28 cellular contexts compared by ENCODE assay signal in genomic region chr2:10771786-10772185, GRCh38. TPM values are rescaled to one million over a fixed set of nuclear protein-coding genes. Genes with fewer than 3 reads are reported as not detected.
DNase-seq lines count a peak whose midpoint lies in the region; ATAC-seq, FAIRE-seq and TF ChIP-seq lines count a peak whose summit lies in the region.
"Had no signal": no experiment of that assay in that cellular context is flagged by ENCODE, and none has a peak within 500 bp of the region (broad histone marks: within the 10 kb centered on the region; RNA-seq: fewer than 3 reads in every experiment).

No MANE protein-coding gene starts in this region.

- H3K27ac Mint-ChIP-seq in astrocyte (ENCODE audit: unreplicated experiment): peak overlapping the region; percentile 47
- H3K27ac Mint-ChIP-seq in stimulated activated naive B cell treated with anti-CD40 and anti-IgM and Interleukin-4, amounts not matched to agents 10 μg/mL and 1 μg/mL and 100 μg/mL, for 72 hours: peak overlapping the region; percentile 42
- H3K27ac Mint-ChIP-seq: B cell; CD4-positive, CD25-positive, alpha-beta regulatory T cell; CD8-positive, alpha-beta memory T cell; HFFc6 had no signal

- peak overlapping the region; percentile 18 for H2BK5ac ChIP-seq in neuronal stem cell (ENCODE audit: low read length)

- intact Hi-C loops in thyroid gland (cut with DNase I): no loop called here

- H3K9ac ChIP-seq in astrocyte (ENCODE audit: low read length) (no peak overlapping the region), neuronal stem cell (ENCODE audit: low read depth, low read length, poor library complexity) (peak overlapping the region; percentile 27)
- H3K9ac ChIP-seq: GM23248 had no signal

- no peak overlapping the region for H3K18ac ChIP-seq in neuronal stem cell (ENCODE audit: low read length)

- no peak overlapping the region for H3K4me2 ChIP-seq in astrocyte (ENCODE audit: low read length)
- H3K4me2 ChIP-seq in neuronal stem cell (ENCODE audit: insufficient read depth, low read length, poor library complexity, severe bottlenecking): no peak overlapping the region

- WGBS in neuronal stem cell (ENCODE audit: extremely low coverage in 2 of 2, insufficient read length in 2 of 2, insufficient replicate concordance in 1 of 2), 2 donors: no CpG with 5 or more reads among the region's 13 CpGs
- WGBS in thyroid gland, 2 donors: 83 to 90% methylated on average over 12 to 13 of the region's 13 CpGs

- H2AFZ ChIP-seq in astrocyte (ENCODE audit: low read depth, low read length): no peak overlapping the region
- H2AFZ ChIP-seq in neuronal stem cell (ENCODE audit: low read length): no peak overlapping the region
- H2AFZ ChIP-seq: GM23248 had no signal

- H3K9me3 ChIP-seq in astrocyte (ENCODE audit: insufficient read depth, low read depth, low read length) (no peaks in the 10 kb centered on the region), neuronal stem cell (replicated peaks in 1 of 2; ENCODE audit: control insufficient read depth in 2 of 2, insufficient read depth in 1 of 2, low read depth in 1 of 2, low read length in 2 of 2) (no peaks in the 10 kb centered on the region), thyroid gland (no peaks in the 10 kb centered on the region)

- DNase-seq in activated effector memory CD4-positive, alpha-beta T cell treated with anti-CD3 and anti-CD28 coated beads, Interleukin-2, amount 50 U/mL, for 16 hours: peak; percentile 33
- no peak for DNase-seq in activated effector memory CD4-positive, alpha-beta T cell treated with Interleukin-2 at 50 U/mL for 16 hours
- DNase-seq in astrocyte (ENCODE audit: low read depth) (no peak), neuronal stem cell (ENCODE audit: low spot score) (no peak), GM03348 (ENCODE audit: low spot score) (no peak), thyroid gland (no peak)
- no peak for DNase-seq in stimulated activated naive B cell treated with anti-CD40 and anti-IgM and Interleukin-4, amounts not matched to agents 10 μg/mL and 1 μg/mL and 100 μg/mL, for 72 hours
- DNase-seq: 8988T; C1 segment of cervical spinal cord; CD4-positive, CD25-positive, alpha-beta regulatory T cell; CD8-positive, alpha-beta memory T cell; COR-L47; DMS 273 treated with DMSO at 0.1 percent for 48 hours; DMS53; DND-41; EL; GM23248; HCEC 1CT; HFFc6; IMR-90 had no signal

- H3K27me3 Mint-ChIP-seq in astrocyte (ENCODE audit: low read depth, unreplicated experiment): peaks cover 12% of the 10 kb centered on the region
- no peaks in the 10 kb centered on the region for H3K27me3 Mint-ChIP-seq in stimulated activated naive B cell treated with anti-CD40 and anti-IgM and Interleukin-4, amounts not matched to agents 10 μg/mL and 1 μg/mL and 100 μg/mL, for 72 hours
- H3K27me3 Mint-ChIP-seq: B cell; CD4-positive, CD25-positive, alpha-beta regulatory T cell; CD8-positive, alpha-beta memory T cell had no signal

- no peak overlapping the region for H4K91ac ChIP-seq in neuronal stem cell (ENCODE audit: low read depth, low read length, poor library complexity)

- no peak for TF ChIP-seq POLR2A in thyroid gland (IDR thresholded peaks at IDR 0.05)

- H3K79me1 ChIP-seq in neuronal stem cell (ENCODE audit: low read depth, low read length): peaks cover 3% of the 10 kb centered on the region

- H2BK12ac ChIP-seq in neuronal stem cell (ENCODE audit: low read length): no peak overlapping the region

- H3K9me3 Mint-ChIP-seq in astrocyte (ENCODE audit: unreplicated experiment): no peaks in the 10 kb centered on the region
- no peaks in the 10 kb centered on the region for H3K9me3 Mint-ChIP-seq in stimulated activated naive B cell treated with anti-CD40 and anti-IgM and Interleukin-4, amounts not matched to agents 10 μg/mL and 1 μg/mL and 100 μg/mL, for 72 hours
- H3K9me3 Mint-ChIP-seq: CD4-positive, CD25-positive, alpha-beta regulatory T cell; CD8-positive, alpha-beta memory T cell; HFFc6 had no signal

- H3K4me3 ChIP-seq in astrocyte (ENCODE audit: insufficient read depth, low read depth, low read length): no peak overlapping the region
- no peak overlapping the region for H3K4me3 ChIP-seq in neuronal stem cell (ENCODE audit: low read length in 2 of 2)
- H3K4me3 ChIP-seq in thyroid gland (replicated peaks in 1 of 3): no peak overlapping the region
- H3K4me3 ChIP-seq: GM23248 had no signal

- peak overlapping the region; percentile 25 for H3K23ac ChIP-seq in neuronal stem cell (ENCODE audit: low read depth, low read length, poor library complexity)

- no peak overlapping the region for H3K14ac ChIP-seq in neuronal stem cell (ENCODE audit: low read length)

- peaks cover 2% of the 10 kb centered on the region for H3K4me1 Mint-ChIP-seq in astrocyte (ENCODE audit: low read depth, unreplicated experiment)
- peaks cover 0 to 3% of the 10 kb centered on the region in 2 donors for H3K4me1 Mint-ChIP-seq in stimulated activated naive B cell treated with anti-CD40 and anti-IgM and Interleukin-4, amounts not matched to agents 10 μg/mL and 1 μg/mL and 100 μg/mL, for 72 hours
- H3K4me1 Mint-ChIP-seq: B cell; CD4-positive, CD25-positive, alpha-beta regulatory T cell; CD8-positive, alpha-beta memory T cell had no signal

- no peaks in the 10 kb centered on the region for H3K36me3 ChIP-seq in astrocyte (ENCODE audit: insufficient read depth, low read length)
- no peaks in the 10 kb centered on the region for H3K36me3 ChIP-seq in neuronal stem cell (replicated peaks in 1 of 2; ENCODE audit: control insufficient read depth in 2 of 2, insufficient read depth in 2 of 2, low read length in 2 of 2)
- H3K36me3 ChIP-seq in thyroid gland: no peaks in the 10 kb centered on the region

- H3K4me3 Mint-ChIP-seq in astrocyte (ENCODE audit: unreplicated experiment): no peak overlapping the region
- H3K4me3 Mint-ChIP-seq in stimulated activated naive B cell treated with anti-CD40 and anti-IgM and Interleukin-4, amounts not matched to agents 10 μg/mL and 1 μg/mL and 100 μg/mL, for 72 hours: no peak overlapping the region
- H3K4me3 Mint-ChIP-seq: B cell; CD4-positive, CD25-positive, alpha-beta regulatory T cell; CD8-positive, alpha-beta memory T cell; HFFc6 had no signal

- peaks cover 3% of the 10 kb centered on the region for H4K20me1 ChIP-seq in astrocyte (ENCODE audit: insufficient read depth, low read length)

- H2BK15ac ChIP-seq in neuronal stem cell (ENCODE audit: low read length): no peak overlapping the region

- ATAC-seq in stimulated activated naive B cell treated with anti-CD40 and anti-IgM and Interleukin-4, amounts not matched to agents 10 μg/mL and 1 μg/mL and 100 μg/mL, for 72 hours (replicated peaks): no peak
- no peak for ATAC-seq in HG03280 (IDR thresholded peaks at IDR 0.05; ENCODE audit: unreplicated experiment)

- no peaks in the 10 kb centered on the region for H3K27me3 ChIP-seq in astrocyte (ENCODE audit: insufficient read depth, low read length)
- peaks cover 0 to 2% (median 0%) of the 10 kb centered on the region in 3 experiments for H3K27me3 ChIP-seq in neuronal stem cell (ENCODE audit: control insufficient read depth in 3 of 3, insufficient read depth in 3 of 3, low read depth in 1 of 3, low read length in 3 of 3)
- H3K27me3 ChIP-seq in thyroid gland: no peaks in the 10 kb centered on the region

- H2BK120ac ChIP-seq in neuronal stem cell (ENCODE audit: low read depth, low read length): no peak overlapping the region

- no peak for TF ChIP-seq CTCF in astrocyte (IDR thresholded peaks at IDR 0.05; ENCODE audit: insufficient read depth, low read depth, low read length)
- TF ChIP-seq CTCF in thyroid gland (IDR thresholded peaks at IDR 0.05): no peak

- no peak for FAIRE-seq in astrocyte (lab: Jason Lieb, UNC)
- FAIRE-seq: GM12891, GM19239, H54, HTR-8/SVneo had no signal

- H2AK5ac ChIP-seq in neuronal stem cell (ENCODE audit: low read depth, low read length): peak overlapping the region; percentile 54

- H3K4ac ChIP-seq in neuronal stem cell (ENCODE audit: low read length): no peak overlapping the region

- no peaks in the 10 kb centered on the region for H3K79me2 ChIP-seq in astrocyte (ENCODE audit: insufficient read depth, low read length)

- no peak overlapping the region for H4K8ac ChIP-seq in neuronal stem cell (ENCODE audit: low read depth, low read length)

- H3K27ac ChIP-seq in astrocyte (ENCODE audit: low read depth, low read length) (no peak overlapping the region), neuronal stem cell (replicated peaks; ENCODE audit: low read length) (no peak overlapping the region), thyroid gland (no peak overlapping the region)
- H3K27ac ChIP-seq: GM23248 had no signal

- H3K36me3 Mint-ChIP-seq in astrocyte (ENCODE audit: low read depth, unreplicated experiment): peaks cover 9% of the 10 kb centered on the region
- H3K36me3 Mint-ChIP-seq in stimulated activated naive B cell treated with anti-CD40 and anti-IgM and Interleukin-4, amounts not matched to agents 10 μg/mL and 1 μg/mL and 100 μg/mL, for 72 hours: peaks cover 4 to 6% of the 10 kb centered on the region in 2 donors
- H3K36me3 Mint-ChIP-seq: CD4-positive, CD25-positive, alpha-beta regulatory T cell had no signal

- H3K4me1 ChIP-seq in astrocyte (ENCODE audit: insufficient read depth, low read length): no peaks in the 10 kb centered on the region
- peaks cover 0 to 16% of the 10 kb centered on the region in 2 donors for H3K4me1 ChIP-seq in neuronal stem cell (ENCODE audit: control insufficient read depth in 2 of 2, insufficient read depth in 1 of 2, low read depth in 1 of 2, low read length in 2 of 2)
- H3K4me1 ChIP-seq in thyroid gland: no peaks in the 10 kb centered on the region

RNA-seq across cellular contexts. Expression of gene PDIA6, which starts 40.8 kb away (rescaled TPM):
- 346 and 358 TPM in 2 replicates for total RNA-seq in astrocyte
- 174 TPM for polyA plus RNA-seq in neuronal stem cell (2013, experiment 1 of 2)
- 169 TPM for polyA plus RNA-seq in neuronal stem cell (2013, experiment 2 of 2)
- 100 to 1,000 TPM; 227 to 540 (median 414) TPM for total RNA-seq in thyroid gland

RNA-seq across cellular contexts. Expression of gene ATP6V1C2, which starts 50.4 kb away (rescaled TPM):
- 0.14 TPM in 1 of 2 replicates, not detected in the other for total RNA-seq in astrocyte
- polyA plus RNA-seq in neuronal stem cell (2013, experiment 1 of 2): 0.15 TPM
- 0.21 TPM for polyA plus RNA-seq in neuronal stem cell (2013, experiment 2 of 2)
- total RNA-seq in thyroid gland: not detected
- total RNA-seq: A673; CD4-positive, CD25-positive, alpha-beta regulatory T cell; G401; GM23248; HFFc6; IMR-90 had no signal
- polyA plus RNA-seq: IMR-90 had no signal
